ENCODE assay signal across 1 cellular context in the genomic region with DNA sequence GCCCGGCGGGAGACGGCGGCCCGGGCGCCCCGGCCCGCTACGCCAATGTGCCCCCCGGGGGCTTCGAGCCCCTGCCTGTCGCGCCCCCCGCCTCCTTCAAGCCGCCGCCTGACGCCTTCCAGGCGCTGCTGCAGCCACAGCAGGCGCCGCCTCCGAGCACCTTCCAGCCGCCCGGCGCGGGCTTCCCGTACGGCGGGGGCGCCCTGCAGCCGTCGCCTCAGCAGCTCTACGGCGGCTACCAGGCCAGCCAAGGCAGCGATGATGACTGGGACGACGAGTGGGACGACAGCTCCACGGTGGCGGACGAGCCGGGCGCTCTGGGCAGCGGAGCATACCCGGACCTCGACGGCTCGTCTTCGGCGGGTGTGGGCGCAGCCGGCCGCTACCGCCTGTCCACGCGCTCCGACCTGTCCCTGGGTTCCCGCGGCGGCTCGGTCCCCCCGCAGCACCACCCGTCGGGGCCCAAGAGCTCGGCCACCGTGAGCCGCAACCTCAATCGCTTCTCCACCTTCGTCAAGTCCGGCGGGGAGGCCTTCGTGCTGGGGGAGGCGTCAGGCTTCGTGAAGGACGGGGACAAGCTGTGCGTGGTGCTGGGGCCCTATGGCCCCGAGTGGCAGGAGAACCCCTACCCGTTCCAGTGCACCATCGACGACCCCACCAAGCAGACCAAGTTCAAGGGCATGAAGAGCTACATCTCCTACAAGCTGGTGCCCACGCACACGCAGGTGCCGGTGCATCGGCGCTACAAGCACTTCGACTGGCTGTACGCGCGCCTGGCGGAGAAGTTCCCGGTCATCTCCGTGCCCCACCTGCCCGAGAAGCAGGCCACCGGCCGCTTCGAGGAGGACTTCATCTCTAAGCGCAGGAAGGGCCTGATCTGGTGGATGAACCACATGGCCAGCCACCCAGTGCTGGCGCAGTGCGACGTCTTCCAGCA.
TF ChIP-seq lines count a peak whose summit lies in the region.

No MANE protein-coding gene starts in this region.

TF ChIP-seq in HCT116, 20 proteins besides CTCF, POLR2A, EP300 and RAD21 (continued from another document):
- no peak for TF ChIP-seq FOSL1 (IDR thresholded peaks at IDR 0.05; ENCODE audit: low read depth)
- TF ChIP-seq YY1 (IDR thresholded peaks at IDR 0.05; ENCODE audit: extremely low read depth, insufficient replicate concordance, low read depth, low read length): no peak
- no peak for TF ChIP-seq EZH2 (IDR thresholded peaks at IDR 0.05)
